1 cellular context compared by ENCODE assay signal in the genomic region with DNA sequence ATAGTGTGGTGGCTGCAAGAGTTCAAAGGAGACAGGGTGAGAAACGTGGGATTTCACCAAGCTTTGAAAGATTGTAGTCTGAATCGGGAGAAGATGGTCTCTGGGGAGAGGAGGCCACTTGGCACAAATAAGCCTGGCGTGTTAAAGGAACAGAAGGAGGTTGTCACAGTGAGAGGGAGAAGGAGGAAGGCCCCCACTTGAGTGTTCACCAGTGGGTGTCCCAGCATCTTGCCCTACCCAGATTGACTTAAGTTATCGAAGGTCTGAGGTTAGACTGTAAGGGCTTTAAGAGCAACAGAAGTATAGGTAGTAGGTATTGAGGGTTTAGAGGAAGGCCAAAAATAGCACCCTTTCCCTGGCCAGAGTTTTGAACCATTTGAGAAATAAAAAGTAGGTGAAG.
TF ChIP-seq lines count a peak whose summit lies in the region.

No MANE protein-coding gene starts in this region.

TF ChIP-seq in GM12891, 5 proteins besides CTCF, POLR2A, EP300 and RAD21 (continued from another document):
- TF ChIP-seq SPI1 (IDR thresholded peaks at IDR 0.05; ENCODE audit: low read depth, low read length): no peak
- TF ChIP-seq PAX5 (IDR thresholded peaks at IDR 0.05; ENCODE audit: insufficient read depth, low read length, severe bottlenecking): no peak
- TF ChIP-seq TAF1 (IDR thresholded peaks at IDR 0.05; ENCODE audit: low read depth, low read length): no peak
- peak; percentile 58; the same call in 1 of the 2 replicates for TF ChIP-seq POLR2AphosphoS5 (IDR thresholded peaks at IDR 0.05; ENCODE audit: low read depth, low read length)
